19 cellular contexts compared by ENCODE assay signal in the genomic region with DNA sequence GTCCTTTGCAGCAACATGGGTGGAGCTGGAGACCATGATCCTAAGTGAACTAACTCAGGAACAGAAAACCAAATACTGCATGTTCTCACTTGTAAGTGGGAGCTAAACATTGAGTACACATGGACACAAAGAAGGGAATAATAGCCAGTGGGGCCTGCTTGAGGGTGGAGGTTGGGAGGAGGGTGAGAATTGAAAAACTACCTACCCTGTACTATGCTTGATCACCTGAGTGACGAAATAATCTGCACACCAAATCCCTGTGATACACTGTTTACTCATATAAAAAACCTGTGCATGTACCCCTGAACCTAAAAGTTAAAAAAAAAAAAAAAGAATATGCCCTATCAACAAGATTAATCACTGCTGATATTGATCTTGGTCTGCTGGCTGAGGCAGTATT. TPM values are rescaled to one million over a fixed set of nuclear protein-coding genes. Genes with fewer than 3 reads are reported as not detected.
DNase-seq lines count a peak whose midpoint lies in the region; ATAC-seq, FAIRE-seq and TF ChIP-seq lines count a peak whose summit lies in the region.
"Had no signal": no experiment of that assay in that cellular context is flagged by ENCODE, and none has a peak within 500 bp of the region (broad histone marks: within the 10 kb centered on the region; RNA-seq: fewer than 3 reads in every experiment).

No MANE protein-coding gene starts in this region.

- H3K36me3 ChIP-seq in RWPE2 (ENCODE audit: low read depth): no peaks in the 10 kb centered on the region
- no peaks in the 10 kb centered on the region for H3K36me3 ChIP-seq in bronchial epithelial cell (ENCODE audit: control insufficient read depth, insufficient read depth, low read length)
- no peaks in the 10 kb centered on the region for H3K36me3 ChIP-seq in keratinocyte (ENCODE audit: control insufficient read depth in 2 of 2, extremely low read depth in 1 of 2, insufficient read depth in 2 of 2, low read length in 2 of 2)
- H3K36me3 ChIP-seq in suprapubic skin: no peaks in the 10 kb centered on the region
- H3K36me3 ChIP-seq: HAP-1 had no signal

- peak; percentile 82 for ATAC-seq in RWPE2 (ENCODE audit: low read depth)

- H3K27ac ChIP-seq in RWPE2 (ENCODE audit: poor library complexity, severe bottlenecking): peak overlapping the region; percentile 18
- no peak overlapping the region for H3K27ac ChIP-seq in keratinocyte (ENCODE audit: control insufficient read depth, insufficient read depth, low read length)
- H3K27ac ChIP-seq in suprapubic skin: no peak overlapping the region

- FAIRE-seq in bronchial epithelial cell (lab: Jason Lieb, UNC) (no peak), keratinocyte (lab: Jason Lieb, UNC) (peak; percentile 46)
- FAIRE-seq: GM12892, H54 had no signal

- no peak overlapping the region for H3K4me2 ChIP-seq in keratinocyte (ENCODE audit: control insufficient read depth, extremely low read depth, insufficient read depth, low read depth, low read length)

- H2AFZ ChIP-seq in keratinocyte (ENCODE audit: control insufficient read depth, low read length): no peak overlapping the region

- no peak for TF ChIP-seq CTCF in RWPE2 (IDR thresholded peaks at IDR 0.05; ENCODE audit: poor library complexity, severe bottlenecking)
- no peak for TF ChIP-seq CTCF in bronchial epithelial cell (IDR thresholded peaks at IDR 0.05; ENCODE audit: insufficient read depth, low read length, severe bottlenecking)
- no peak for TF ChIP-seq CTCF in keratinocyte (optimal IDR thresholded peaks at IDR 0.05 in 1 of 3, IDR thresholded peaks at IDR 0.05 in 1 of 3, conservative IDR thresholded peaks at IDR 0.05 in 1 of 3; ENCODE audit: extremely low read depth in 1 of 3, insufficient read depth in 2 of 3, low read length in 3 of 3)
- no peak for TF ChIP-seq CTCF in suprapubic skin (IDR thresholded peaks at IDR 0.05)

- H3K4me1 ChIP-seq in RWPE2 (ENCODE audit: insufficient read depth, poor library complexity, severe bottlenecking): peaks cover 12% of the 10 kb centered on the region
- H3K4me1 ChIP-seq in keratinocyte (ENCODE audit: control insufficient read depth, extremely low read depth, insufficient read depth, low read length): no peaks in the 10 kb centered on the region
- no peaks in the 10 kb centered on the region for H3K4me1 ChIP-seq in suprapubic skin
- H3K4me1 ChIP-seq: HAP-1 had no signal

- H3K9me3 ChIP-seq in RWPE2 (ENCODE audit: severe bottlenecking) (no peaks in the 10 kb centered on the region), keratinocyte (ENCODE audit: control insufficient read depth, low read depth, low read length) (no peaks in the 10 kb centered on the region), suprapubic skin (no peaks in the 10 kb centered on the region)
- H3K9me3 ChIP-seq: HAP-1 had no signal

- H3K4me3 ChIP-seq in RWPE2 (ENCODE audit: severe bottlenecking): no peak overlapping the region
- no peak overlapping the region for H3K4me3 ChIP-seq in bronchial epithelial cell (ENCODE audit: low read depth, low read length)
- no peak overlapping the region for H3K4me3 ChIP-seq in keratinocyte (ENCODE audit: control insufficient read depth in 2 of 3, extremely low read depth in 1 of 3, insufficient read depth in 2 of 3, low read depth in 1 of 3, low read length in 3 of 3)
- no peak overlapping the region for H3K4me3 ChIP-seq in suprapubic skin
- H3K4me3 ChIP-seq: HAP-1 had no signal

- DNase-seq in RWPE2 (ENCODE audit: low spot score) (no peak), bronchial epithelial cell (ENCODE audit: low read depth) (peak; percentile 74), keratinocyte (ENCODE audit: low read depth, low spot score) (no peak), suprapubic skin (ENCODE audit: low spot score in 2 of 2) (no peak), activated gamma-delta T cell (lab: John Stamatoyannopoulos, UW) (no peak)
- no peak for DNase-seq in activated effector memory CD4-positive, alpha-beta T cell treated with Interleukin-2 at 50 U/mL for 16 hours
- DNase-seq: C1 segment of cervical spinal cord; Calu3; CD4-positive, alpha-beta memory T cell; COR-L47; DMS53; DMS79 treated with DMSO at 0.1 percent for 48 hours; GF-D8; GOT3 had no signal

- H3K9ac ChIP-seq in keratinocyte (ENCODE audit: control insufficient read depth, extremely low read depth, insufficient read depth, low read length): no peak overlapping the region

- H3K9me1 ChIP-seq in keratinocyte (ENCODE audit: control insufficient read depth, extremely low read depth, insufficient read depth, low read length): no peaks in the 10 kb centered on the region

- 85% methylated on average over 1 of the region's 1 CpG for WGBS in suprapubic skin

- H3K79me2 ChIP-seq in keratinocyte (ENCODE audit: control insufficient read depth, insufficient read depth, low read length): no peaks in the 10 kb centered on the region

- TF ChIP-seq EP300 in suprapubic skin (IDR thresholded peaks at IDR 0.05): no peak

- no peak for TF ChIP-seq POLR2A in suprapubic skin (IDR thresholded peaks at IDR 0.05)

- no peaks in the 10 kb centered on the region for H4K20me1 ChIP-seq in keratinocyte (ENCODE audit: control insufficient read depth, extremely low read depth, insufficient read depth, low read length)

- H3K27me3 ChIP-seq in RWPE2 (ENCODE audit: insufficient read depth, poor library complexity, severe bottlenecking) (no peaks in the 10 kb centered on the region), bronchial epithelial cell (ENCODE audit: control insufficient read depth, insufficient read depth, low read length) (no peaks in the 10 kb centered on the region), keratinocyte (ENCODE audit: control insufficient read depth, extremely low read depth, insufficient read depth, low read length) (no peaks in the 10 kb centered on the region), suprapubic skin (no peaks in the 10 kb centered on the region)

- dilution Hi-C loops in keratinocyte (cut with MboI; ENCODE audit: extremely low pct_ligation_motif_present, low sequenced_read_pairs): no loop called here

RNA-seq across cellular contexts. Expression of a gene that starts 58.7 kb away (rescaled TPM):
- 0.79 and 1.2 TPM in 2 replicates for total RNA-seq in bronchial epithelial cell
- polyA plus RNA-seq in keratinocyte: 0.01 TPM in 3 replicates
- polyA plus RNA-seq in keratinocyte (2011; ENCODE audit: low read depth): not detected
- polyA plus RNA-seq in keratinocyte (2011; cell fraction: cytosol; rRNA removed): 0.01 TPM in 1 of 2 replicates, not detected in the other
- 0.05 and 0.11 TPM in 2 replicates for polyA plus RNA-seq in keratinocyte (2011; cell fraction: nucleus; rRNA removed)
- not detected in 2 replicates for polyA plus RNA-seq in keratinocyte (2012; ENCODE audit: low replicate concordance)
- 0.03 TPM in 1 of 3 replicates, not detected in the others for polyA minus RNA-seq in keratinocyte
- not detected for polyA minus RNA-seq in keratinocyte (2011; cell fraction: cytosol; rRNA and poly(A)+ RNA removed)
- polyA minus RNA-seq in keratinocyte (2011; cell fraction: nucleus; rRNA and poly(A)+ RNA removed): 0.11 TPM in 1 of 2 replicates, not detected in the other
- 10 to 100 TPM in 1 of 4 donors, 1 to 10 TPM in 3; 2.0 to 11.3 (median 3.8) TPM for total RNA-seq in suprapubic skin
- total RNA-seq: A172; CD4-positive, alpha-beta memory T cell had no signal
- polyA plus RNA-seq: BJ; CD4-positive, alpha-beta memory T cell had no signal
